ENCODE assay signal across 34 cellular contexts in genomic region chr6:7493866-7494265, GRCh38.
"Had no signal": no experiment of that assay in that cellular context is flagged by ENCODE, and none has a peak within 500 bp of the region (broad histone marks: within the 10 kb centered on the region; RNA-seq: fewer than 3 reads in every experiment).

No MANE protein-coding gene starts in this region.

- H3K4me3 ChIP-seq: MG63 had no signal

- H3K9ac ChIP-seq: KMS-11 had no signal

- H3K4me2 ChIP-seq: KMS-11 had no signal

- H3K27me3 ChIP-seq: MG63 had no signal

- H3K9me3 ChIP-seq: MG63 had no signal

- DNase-seq: Karpas-422, Kasumi-1, MG63, MM.1S, MV-4-11, NCI-H1048, NCI-H1092, NCI-H1092 treated with DMSO at 0.1 percent for 48 hours, NCI-H1105, NCI-H1105 treated with DMSO at 0.1 percent for 48 hours, NCI-H1417, NCI-H1417 treated with DMSO at 0.1 percent for 48 hours, NCI-H1436, NCI-H1436 treated with DMSO at 0.1 percent for 48 hours, NCI-H146, NCI-H1694, NCI-H1694 treated with DMSO at 0.1 percent for 48 hours, NCI-H187, NCI-H187 treated with DMSO at 0.1 percent for 48 hours, NCI-H1930, NCI-H2029, NCI-H2029 treated with DMSO at 0.1 percent for 48 hours, NCI-H2081, NCI-H2081 treated with DMSO at 0.1 percent for 48 hours, NCI-H2107, NCI-H2171, NCI-H2171 treated with DMSO at 0.1 percent for 48 hours, NCI-H2227 treated with DMSO at 0.1 percent for 48 hours, NCI-H226, NCI-H345, NCI-H446, NCI-H446 treated with DMSO at 0.1 percent for 48 hours, NCI-H510A had no signal

- H3K36me3 ChIP-seq: MG63 had no signal

- H3K27ac ChIP-seq: KMS-11 had no signal
